Comparison of ENCODE assay signal across 30 cellular contexts in genomic region chr14:91582761-91583160, GRCh38.
"Had no signal": no experiment of that assay in that cellular context is flagged by ENCODE, and none has a peak within 500 bp of the region (broad histone marks: within the 10 kb centered on the region; RNA-seq: fewer than 3 reads in every experiment).

No MANE protein-coding gene starts in this region.

- DNase-seq: activated CD4-positive, alpha-beta memory T cell treated with anti-CD3 and anti-CD28 coated beads, Interleukin-2, amount 10 ng/mL, durations not matched to agents 7 days and 5 days; activated CD4-positive, alpha-beta T cell treated with anti-CD3 and anti-CD28 coated beads for 1 hour; activated CD4-positive, alpha-beta T cell treated with anti-CD3 and anti-CD28 coated beads for 4 hours; activated CD4-positive, alpha-beta T cell treated with anti-CD3 and anti-CD28 coated beads, Interleukin-2, amount 10 ng/mL, durations not matched to agents 7 days and 5 days; activated CD4-positive, alpha-beta T cell treated with anti-CD3 and anti-CD28 coated beads, Interleukin-2, amount 50 U/mL, for 4 hours; activated CD8-positive, alpha-beta memory T cell treated with anti-CD3 and anti-CD28 coated beads, Interleukin-2, amount 50 U/mL, for 48 hours; activated gamma-delta T cell; activated naive CD4-positive, alpha-beta T cell; activated naive CD4-positive, alpha-beta T cell treated with anti-CD3 and anti-CD28 coated beads, Interleukin-2, amount 50 U/mL, for 16 hours; activated naive CD8-positive, alpha-beta T cell treated with anti-CD3 and anti-CD28 coated beads for 36 hours; activated naive CD8-positive, alpha-beta T cell treated with anti-CD3 and anti-CD28 coated beads, Interleukin-2, amount 50 U/mL, for 24 hours; activated T-cell treated with anti-CD3 and anti-CD28 coated beads for 4 hours; activated T-cell treated with anti-CD3 and anti-CD28 coated beads, Interleukin-2, amount 50 U/mL, for 24 hours; activated T-cell treated with anti-CD3 and anti-CD28 coated beads, Interleukin-2, amount 50 U/mL, for 72 hours; adrenal gland; amygdala; aorta; body of pancreas; central memory CD4-positive, alpha-beta T cell; cerebellar nuclear complex; colonic mucosa; effector CD8-positive, alpha-beta T cell; esophagus squamous epithelium; foreskin melanocyte; heart right ventricle; T-helper 2 cell had no signal

- H3K4me1 ChIP-seq: adrenal gland, body of pancreas, colonic mucosa, esophagus squamous epithelium, gastroesophageal sphincter, heart right ventricle had no signal

- H3K27me3 ChIP-seq: adrenal gland, body of pancreas, colonic mucosa had no signal

- H3K9me3 ChIP-seq: adrenal gland, body of pancreas, colonic mucosa had no signal

- H3K36me3 ChIP-seq: adrenal gland, colonic mucosa, esophagus squamous epithelium, gastroesophageal sphincter, heart right ventricle had no signal

- ATAC-seq: activated naive CD8-positive, alpha-beta T cell treated with anti-CD3 and anti-CD28 coated beads, Interleukin-2, amount 50 U/mL, for 24 hours; activated T-cell treated with anti-CD3 and anti-CD28 coated beads, Interleukin-2, amount 50 U/mL, for 72 hours; body of pancreas; gastroesophageal sphincter; heart right ventricle had no signal

- H3K4me3 ChIP-seq: adrenal gland, body of pancreas, colonic mucosa, esophagus squamous epithelium, gastroesophageal sphincter, heart right ventricle had no signal

- FAIRE-seq: endometrium, endothelial cell of umbilical vein had no signal

- H3K27ac ChIP-seq: adrenal gland, body of pancreas, colonic mucosa, epithelial cell of prostate, esophagus squamous epithelium, gastroesophageal sphincter, heart right ventricle had no signal
